11 cellular contexts compared by ENCODE assay signal in genomic region chr18:74840492-74841167, GRCh38.
DNase-seq lines count a peak whose midpoint lies in the region; ATAC-seq and TF ChIP-seq lines count a peak whose summit lies in the region.
"Had no signal": no experiment of that assay in that cellular context is flagged by ENCODE, and none has a peak within 500 bp of the region (broad histone marks: within the 10 kb centered on the region; RNA-seq: fewer than 3 reads in every experiment).

No MANE protein-coding gene starts in this region.

- no peaks in the 10 kb centered on the region for H3K9me2 ChIP-seq in GM23248 (ENCODE audit: insufficient read depth)

- in situ Hi-C loops in GM23248 (cut with MboI), result no loop called here

- TF ChIP-seq CTCF in fibroblast of the aortic adventitia (IDR thresholded peaks at IDR 0.05; ENCODE audit: insufficient read depth, low read length) (no peak), suprapubic skin (IDR thresholded peaks at IDR 0.05) (no peak), glutamatergic neuron (IDR thresholded peaks at IDR 0.05; ENCODE audit: partially characterized antibody, unreplicated experiment) (no peak)

- H3K9ac ChIP-seq in GM23248, result no peak overlapping the region

- H3K36me3 ChIP-seq in ACC112 (ENCODE audit: insufficient read depth, low read length), result no peaks in the 10 kb centered on the region
- no peaks in the 10 kb centered on the region for H3K36me3 ChIP-seq in GM23248 (ENCODE audit: low read depth)
- no peaks in the 10 kb centered on the region for H3K36me3 ChIP-seq in suprapubic skin

- H4K20me1 ChIP-seq in GM23248 (ENCODE audit: insufficient read depth), result no peaks in the 10 kb centered on the region

- no peaks in the 10 kb centered on the region for H3K9me3 ChIP-seq in GM23248 (ENCODE audit: low read depth)
- no peaks in the 10 kb centered on the region for H3K9me3 ChIP-seq in suprapubic skin

- peak; percentile 68 for DNase-seq in GM23248
- DNase-seq in T-cell, result peak in 1 of 34 experiments; percentile 12
- peak; percentile 52 for DNase-seq in fibroblast of the aortic adventitia (ENCODE audit: low read depth)
- DNase-seq in suprapubic skin (ENCODE audit: low spot score in 2 of 2), result no peak
- DNase-seq in NOMO-1 treated with dmso at 0.1 percent for 144 hours (lab: John Stamatoyannopoulos, UW; ENCODE audit: unreplicated experiment), result no peak
- no peak for DNase-seq in glutamatergic neuron
- DNase-seq: activated naive CD8-positive, alpha-beta T cell treated with anti-CD3 and anti-CD28 coated beads, Interleukin-2, amount 50 U/mL, for 24 hours; H7 had no signal

- H3K4me3 ChIP-seq in ACC112 (ENCODE audit: low read depth, low read length) (no peak overlapping the region), GM23248 (no peak overlapping the region), fibroblast of the aortic adventitia (ENCODE audit: low read depth, low read length) (no peak overlapping the region), suprapubic skin (no peak overlapping the region)

- CTCF ChIA-PET in T-cell (lab: Charles Lee), result no interaction called here

- no peaks in the 10 kb centered on the region for H3K27me3 ChIP-seq in ACC112 (ENCODE audit: insufficient read depth, low read length)
- no peaks in the 10 kb centered on the region for H3K27me3 ChIP-seq in GM23248 (replicated peaks; ENCODE audit: insufficient read depth)
- no peaks in the 10 kb centered on the region for H3K27me3 ChIP-seq in suprapubic skin

- H3K4me3 Mint-ChIP-seq in T-cell, result no peak overlapping the region
- no peak overlapping the region for H3K4me3 Mint-ChIP-seq in glutamatergic neuron (ENCODE audit: unreplicated experiment)
- H3K4me3 Mint-ChIP-seq: activated naive CD8-positive, alpha-beta T cell treated with anti-CD3 and anti-CD28 coated beads, Interleukin-2, amount 50 U/mL, for 24 hours had no signal

- H3K27me3 Mint-ChIP-seq in T-cell (no peaks in the 10 kb centered on the region), glutamatergic neuron (ENCODE audit: unreplicated experiment) (no peaks in the 10 kb centered on the region)
- H3K27me3 Mint-ChIP-seq: activated naive CD8-positive, alpha-beta T cell treated with anti-CD3 and anti-CD28 coated beads, Interleukin-2, amount 50 U/mL, for 24 hours had no signal

- peaks cover 15% of the 10 kb centered on the region; the same call in 1 of the 2 replicates for H3F3A ChIP-seq in GM23248 (ENCODE audit: insufficient read depth)

- WGBS in GM23248 (ENCODE audit: low coverage in 1 of 2, low lambda C conversion rate in 2 of 2, missing lambda C conversion rate in 2 of 2), 2 experiments, result 60 to 61% methylated on average over 7 of the region's 7 CpGs
- WGBS in suprapubic skin, result 83% methylated on average over 7 of the region's 7 CpGs

- H3K4me1 ChIP-seq in ACC112 (ENCODE audit: control insufficient read depth, insufficient read depth, low read length, unreplicated experiment) (peaks cover 26% of the 10 kb centered on the region), GM23248 (ENCODE audit: insufficient read depth) (peaks cover 19% of the 10 kb centered on the region), suprapubic skin (no peaks in the 10 kb centered on the region)

- no peaks in the 10 kb centered on the region for H3K9me3 Mint-ChIP-seq in T-cell
- peaks cover 3% of the 10 kb centered on the region for H3K9me3 Mint-ChIP-seq in glutamatergic neuron (ENCODE audit: unreplicated experiment)
- H3K9me3 Mint-ChIP-seq: activated naive CD8-positive, alpha-beta T cell treated with anti-CD3 and anti-CD28 coated beads, Interleukin-2, amount 50 U/mL, for 24 hours had no signal

- ATAC-seq in T-cell (replicated peaks in 1 of 4) (peak in 2 of 4 experiments; percentile 34 to 60), GM19351 (IDR thresholded peaks at IDR 0.05; ENCODE audit: unreplicated experiment) (no peak)
- ATAC-seq: activated naive CD8-positive, alpha-beta T cell treated with anti-CD3 and anti-CD28 coated beads, Interleukin-2, amount 50 U/mL, for 24 hours had no signal

- no peak for TF ChIP-seq EP300 in suprapubic skin (IDR thresholded peaks at IDR 0.05)

- H2AFZ ChIP-seq in ACC112 (ENCODE audit: low read length, unreplicated experiment) (no peak overlapping the region), GM23248 (0 out of 2 replicates have a peak overlapping the region, but pooled peaks have one; percentile 5)

- H3K27ac ChIP-seq in ACC112 (ENCODE audit: low read depth, low read length) (peak overlapping the region; percentile 44), GM23248 (no peak overlapping the region), suprapubic skin (no peak overlapping the region)
- H3K27ac ChIP-seq: HL-60 had no signal

- POLR2A ChIA-PET in T-cell (lab: Charles Lee), result no interaction called here

- peaks cover 44% of the 10 kb centered on the region for H3K36me3 Mint-ChIP-seq in T-cell
- H3K36me3 Mint-ChIP-seq in glutamatergic neuron (ENCODE audit: unreplicated experiment), result no peaks in the 10 kb centered on the region

- H3K27ac Mint-ChIP-seq in T-cell (peak overlapping the region; percentile 50 to 76), glutamatergic neuron (ENCODE audit: unreplicated experiment) (no peak overlapping the region)
- H3K27ac Mint-ChIP-seq: activated naive CD8-positive, alpha-beta T cell treated with anti-CD3 and anti-CD28 coated beads, Interleukin-2, amount 50 U/mL, for 24 hours had no signal

- H3K79me2 ChIP-seq in ACC112 (ENCODE audit: control insufficient read depth, insufficient read depth, low read length, unreplicated experiment), result no peaks in the 10 kb centered on the region
- no peaks in the 10 kb centered on the region for H3K79me2 ChIP-seq in GM23248 (ENCODE audit: insufficient read depth)

- H3K4me2 ChIP-seq in GM23248 (ENCODE audit: unreplicated experiment), result no peak overlapping the region

- TF ChIP-seq POLR2A in suprapubic skin (IDR thresholded peaks at IDR 0.05), result no peak

- H3K4me1 Mint-ChIP-seq in T-cell (peaks cover 31 to 43% (median 41%) of the 10 kb centered on the region in 3 donors), glutamatergic neuron (ENCODE audit: low read depth, unreplicated experiment) (peaks cover 3% of the 10 kb centered on the region)

Comparison
In these comparisons a context has a peak if more than half of its experiments do, and no peak if none do; other contexts are left out.
1. DNase-seq: peak in GM23248 (single experiment) and fibroblast of the aortic adventitia (single experiment); none in suprapubic skin (0 of 2), NOMO-1 treated with dmso at 0.1 percent for 144 hours (single experiment) and glutamatergic neuron (single experiment).